In the genomic region with DNA sequence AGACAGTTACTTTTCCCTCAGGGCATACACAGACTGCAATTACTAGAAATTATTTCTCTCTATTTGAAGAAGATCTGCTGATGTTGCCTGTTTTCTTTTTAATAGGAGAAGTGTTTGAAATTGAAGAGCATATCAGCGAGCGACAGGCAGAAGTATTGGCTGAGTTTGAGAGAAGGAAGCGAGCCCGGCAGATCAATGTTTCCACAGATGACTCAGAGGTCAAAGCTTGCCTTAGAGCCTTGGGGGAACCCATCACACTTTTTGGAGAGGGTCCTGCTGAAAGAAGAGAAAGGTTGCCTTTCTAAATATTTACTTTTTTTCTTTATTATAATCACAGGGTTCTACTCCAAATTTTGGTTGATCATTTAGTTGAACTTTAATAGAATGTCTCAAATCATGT, we compare ENCODE assay signal across 26 cellular contexts. TPM values are rescaled to one million over a fixed set of nuclear protein-coding genes. Genes with fewer than 3 reads are reported as not detected.
"Had no signal": no experiment of that assay in that cellular context is flagged by ENCODE, and none has a peak within 500 bp of the region (broad histone marks: within the 10 kb centered on the region; RNA-seq: fewer than 3 reads in every experiment).

No MANE protein-coding gene starts in this region.

- H3K27ac Mint-ChIP-seq: activated naive CD8-positive, alpha-beta T cell treated with anti-CD3 and anti-CD28 coated beads, Interleukin-2, amount 10 ng/mL, durations not matched to agents 7 days and 5 days; T-helper 2 cell treated with Interferon-gamma antibody and Interleukin-4, amounts not matched to agents 5 μg/mL and 100 μg/mL, for 36 hours had no signal

- H3K4me2 ChIP-seq: hepatocyte had no signal

- H3K9me3 ChIP-seq: esophagus squamous epithelium, mucosa of descending colon, psoas muscle, right lobe of liver, SJSA1, suprapubic skin had no signal

- H3K9me3 Mint-ChIP-seq: activated naive CD8-positive, alpha-beta T cell treated with anti-CD3 and anti-CD28 coated beads, Interleukin-2, amount 10 ng/mL, durations not matched to agents 7 days and 5 days; naive thymus-derived CD8-positive, alpha-beta T cell; stimulated activated naive CD8-positive, alpha-beta T cell treated with anti-CD3 and anti-CD28 coated beads, Interleukin-15, Interleukin-2, amounts not matched to agents 100 ng/mL and 50 ng/mL, for 24 hours; T-helper 2 cell treated with Interferon-gamma antibody and Interleukin-4, amounts not matched to agents 5 μg/mL and 100 μg/mL, for 36 hours had no signal

- ATAC-seq: left lobe of liver; mucosa of descending colon; naive thymus-derived CD8-positive, alpha-beta T cell; psoas muscle had no signal

- H3K27me3 ChIP-seq: brain microvascular endothelial cell, esophagus squamous epithelium, hepatocyte, right lobe of liver, SJSA1, suprapubic skin had no signal

- FAIRE-seq: endothelial cell of umbilical vein had no signal

- H3K27ac ChIP-seq: brain microvascular endothelial cell, esophagus squamous epithelium, hepatocyte, psoas muscle, right lobe of liver, SJSA1, suprapubic skin had no signal

- H3K4me3 ChIP-seq: esophagus squamous epithelium, hepatocyte, mucosa of descending colon, psoas muscle, right lobe of liver, SJSA1, suprapubic skin had no signal

- DNase-seq: activated CD4-positive, alpha-beta T cell treated with anti-CD3 and anti-CD28 coated beads for 1 hour; activated CD4-positive, alpha-beta T cell treated with anti-CD3 and anti-CD28 coated beads, Interleukin-2, amount 50 U/mL, for 4 hours; activated CD8-positive, alpha-beta memory T cell treated with anti-CD3 and anti-CD28 coated beads, Interleukin-2, amount 50 U/mL, for 48 hours; activated effector memory CD4-positive, alpha-beta T cell treated with anti-CD3 and anti-CD28 coated beads, Interleukin-2, amount 50 U/mL, for 16 hours; activated naive CD8-positive, alpha-beta T cell treated with anti-CD3 and anti-CD28 coated beads, Interleukin-2, amount 10 ng/mL, durations not matched to agents 7 days and 5 days; anterior cingulate cortex; brain microvascular endothelial cell; effector CD8-positive, alpha-beta T cell; esophagus squamous epithelium; islet precursor cell; mucosa of descending colon; naive thymus-derived CD8-positive, alpha-beta T cell; psoas muscle; right lobe of liver; SW 1271; trophoblast cell had no signal

- H2AFZ ChIP-seq: hepatocyte had no signal

- H3K27me3 Mint-ChIP-seq: activated naive CD8-positive, alpha-beta T cell treated with anti-CD3 and anti-CD28 coated beads, Interleukin-2, amount 10 ng/mL, durations not matched to agents 7 days and 5 days; naive thymus-derived CD8-positive, alpha-beta T cell; stimulated activated naive CD8-positive, alpha-beta T cell treated with anti-CD3 and anti-CD28 coated beads, Interleukin-15, Interleukin-2, amounts not matched to agents 100 ng/mL and 50 ng/mL, for 24 hours had no signal

- H3K4me3 Mint-ChIP-seq: activated naive CD8-positive, alpha-beta T cell treated with anti-CD3 and anti-CD28 coated beads, Interleukin-2, amount 10 ng/mL, durations not matched to agents 7 days and 5 days; T-helper 2 cell treated with Interferon-gamma antibody and Interleukin-4, amounts not matched to agents 5 μg/mL and 100 μg/mL, for 36 hours had no signal

RNA-seq across cellular contexts. Expression of a gene that starts 24.3 kb away (rescaled TPM):
- total RNA-seq: endothelial cell of umbilical vein, fibroblast of villous mesenchyme, glomerular endothelial cell, lung microvascular endothelial cell, psoas muscle, SJSA1 had no signal
- polyA plus RNA-seq: endothelial cell of umbilical vein; naive thymus-derived CD8-positive, alpha-beta T cell had no signal
